Comparison of ENCODE assay signal across 8 cellular contexts in the genomic region with DNA sequence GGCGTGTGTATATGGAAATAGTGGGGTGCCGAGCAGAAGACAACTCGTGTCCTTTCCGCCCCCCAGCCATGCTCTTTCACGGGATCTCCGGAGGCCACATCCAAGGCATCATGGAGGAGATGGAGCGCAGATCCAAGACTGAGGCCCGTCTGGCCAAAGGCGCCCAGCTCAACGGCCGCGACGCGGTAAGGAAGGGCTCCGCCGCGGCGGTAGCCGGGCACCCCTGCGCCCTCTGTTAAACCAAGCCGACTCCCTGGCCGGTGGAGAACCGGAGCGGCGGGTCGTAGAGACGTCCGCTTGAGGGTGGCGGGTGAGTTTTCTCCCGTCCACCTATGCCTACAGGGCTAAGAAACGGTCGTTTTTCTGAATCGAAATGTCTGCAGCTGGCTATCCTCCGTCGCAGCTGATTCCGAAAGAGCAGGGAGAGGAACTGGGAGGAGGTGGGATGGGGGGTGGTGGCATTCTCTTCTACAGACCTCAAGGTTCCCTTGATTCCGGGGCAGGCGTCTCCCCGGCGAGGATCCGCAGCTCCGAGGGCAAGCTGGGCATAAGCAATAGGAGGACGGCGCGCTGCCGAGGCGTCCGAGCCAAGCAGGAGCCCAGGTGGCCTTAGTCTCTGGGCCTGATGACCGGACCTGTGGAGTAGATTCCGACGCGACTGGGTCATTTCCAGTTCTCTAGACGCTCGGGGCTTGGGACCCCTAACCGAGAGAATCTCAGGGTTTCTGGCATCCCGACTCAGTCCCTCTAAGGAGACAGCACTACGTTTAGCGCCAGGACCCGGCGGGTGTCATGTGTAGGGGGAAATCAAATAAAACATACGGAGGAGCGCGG. TPM values are rescaled to one million over a fixed set of nuclear protein-coding genes. Genes with fewer than 3 reads are reported as not detected.
A peak's percentile ranks its signal among the peaks of the same experiment; 100 is the strongest.
DNase-seq lines count a peak whose midpoint lies in the region; TF ChIP-seq lines count a peak whose summit lies in the region.

No MANE protein-coding gene starts in this region.

- H3K9me3 ChIP-seq in OCI-LY1 (ENCODE audit: low read length), result no peaks in the 10 kb centered on the region
- no peaks in the 10 kb centered on the region for H3K9me3 ChIP-seq in duodenal mucosa (ENCODE audit: control insufficient read depth in 1 of 2, low read length in 2 of 2)

- H3K4me1 Mint-ChIP-seq in nephron, result peaks cover 62% of the 10 kb centered on the region

- H3K27me3 ChIP-seq in OCI-LY1 (ENCODE audit: insufficient read depth, low read length) (0 out of 2 replicates have a peak, but pooled peaks cover 5% of the 10 kb centered on the region), duodenal mucosa (ENCODE audit: control insufficient read depth in 1 of 2, insufficient read depth in 2 of 2, low read length in 2 of 2) (peaks cover 88 to 95% of the 10 kb centered on the region in 2 donors)

- H3K9me2 ChIP-seq in OCI-LY1 (ENCODE audit: low read depth, low read length), result no peaks in the 10 kb centered on the region

- H3K4me1 ChIP-seq in OCI-LY1 (ENCODE audit: insufficient read depth, low read length, severe bottlenecking), result peaks cover 18% of the 10 kb centered on the region
- peaks cover 42 to 61% of the 10 kb centered on the region in 2 donors for H3K4me1 ChIP-seq in duodenal mucosa (ENCODE audit: control insufficient read depth in 1 of 2, insufficient read depth in 2 of 2, low read length in 2 of 2)

- DNase-seq in Daoy (ENCODE audit: low read depth), result peak; percentile 34
- no peak for DNase-seq in activated CD4-positive, CD25-positive, alpha-beta regulatory T cell treated with anti-CD3 and anti-CD28 coated beads, Interleukin-2, amount 50 U/mL, for 72 hours
- no peak for DNase-seq in NCI-H2196 treated with DMSO at 0.1 percent for 48 hours (lab: John Stamatoyannopoulos, UW; ENCODE audit: unreplicated experiment)
- DNase-seq in NCI-H1105 (lab: John Stamatoyannopoulos, UW), result no peak
- DNase-seq in putamen (ENCODE audit: low spot score), result no peak

- H3K4me2 ChIP-seq in OCI-LY1 (ENCODE audit: low read length), result peak overlapping the region; percentile 79

- peaks cover 100% of the 10 kb centered on the region for H3K27me3 Mint-ChIP-seq in nephron (ENCODE audit: low read depth)

- H3K4me3 Mint-ChIP-seq in nephron, result peak overlapping the region; percentile 74 to 81 (median 79)

- no peaks in the 10 kb centered on the region for H3K79me2 ChIP-seq in OCI-LY1 (ENCODE audit: insufficient read depth, low read length)

- no peaks in the 10 kb centered on the region for H3F3A ChIP-seq in OCI-LY1 (ENCODE audit: insufficient read depth, low read length)

- H3K4me3 ChIP-seq in OCI-LY1 (ENCODE audit: low read depth, low read length, poor library complexity, severe bottlenecking), result peak overlapping the region; percentile 38
- H3K4me3 ChIP-seq in duodenal mucosa (ENCODE audit: low read depth in 1 of 2, low read length in 2 of 2), result peak overlapping the region; percentile 64 to 66

- H3K27ac Mint-ChIP-seq in nephron, result no peak overlapping the region

- no peak overlapping the region for H2AFZ ChIP-seq in OCI-LY1 (ENCODE audit: low read length)

- no peaks in the 10 kb centered on the region for H3K9me3 Mint-ChIP-seq in nephron

- H3K36me3 Mint-ChIP-seq in nephron (ENCODE audit: low read depth), result no peaks in the 10 kb centered on the region

- no peak overlapping the region for H3K9ac ChIP-seq in OCI-LY1 (ENCODE audit: low read length)
- H3K9ac ChIP-seq in duodenal mucosa (ENCODE audit: low read depth in 1 of 2, low read length in 2 of 2), result no peak overlapping the region

- H3K27ac ChIP-seq in OCI-LY1 (ENCODE audit: low read depth, low read length, poor library complexity, severe bottlenecking), result no peak overlapping the region
- H3K27ac ChIP-seq in duodenal mucosa (ENCODE audit: low read depth, low read length), result no peak overlapping the region

- no peaks in the 10 kb centered on the region for H4K20me1 ChIP-seq in OCI-LY1 (ENCODE audit: insufficient read depth, low read length)

- no peaks in the 10 kb centered on the region for H3K36me3 ChIP-seq in OCI-LY1 (ENCODE audit: insufficient read depth, low read length)
- no peaks in the 10 kb centered on the region for H3K36me3 ChIP-seq in duodenal mucosa (ENCODE audit: control insufficient read depth in 1 of 2, insufficient read depth in 2 of 2, low read length in 2 of 2)

- no peak for TF ChIP-seq CTCF in OCI-LY1 (IDR thresholded peaks at IDR 0.05; ENCODE audit: low read length)
- no peak for TF ChIP-seq CTCF in nephron (IDR thresholded peaks at IDR 0.05; ENCODE audit: unreplicated experiment in 3 of 3)

RNA-seq across cellular contexts. Expression of a gene that starts 0.9 kb away (rescaled TPM):
- 0.17 and 0.42 TPM in 2 replicates for total RNA-seq in Daoy (2014; rRNA removed; shearing (Covaris generic))

RNA-seq across cellular contexts. Expression of a gene that starts 15.6 kb away (rescaled TPM):
- total RNA-seq in Daoy (2014; rRNA removed; shearing (Covaris generic)), result 18.8 and 28.6 TPM in 2 replicates
